ENCODE assay signal across 20 cellular contexts in genomic region chr2:46902465-46902864, GRCh38. TPM values are rescaled to one million over a fixed set of nuclear protein-coding genes. Genes with fewer than 3 reads are reported as not detected.
DNase-seq lines count a peak whose midpoint lies in the region; ATAC-seq, FAIRE-seq and TF ChIP-seq lines count a peak whose summit lies in the region.
"Had no signal": no experiment of that assay in that cellular context is flagged by ENCODE, and none has a peak within 500 bp of the region (broad histone marks: within the 10 kb centered on the region; RNA-seq: fewer than 3 reads in every experiment).

No MANE protein-coding gene starts in this region.

- H3K27ac Mint-ChIP-seq in activated CD4-positive, alpha-beta T cell treated with anti-CD3 and anti-CD28 coated beads for 36 hours, result peak overlapping the region; percentile 3
- peak overlapping the region; percentile 10 for H3K27ac Mint-ChIP-seq in astrocyte (ENCODE audit: unreplicated experiment)
- H3K27ac Mint-ChIP-seq in activated T-helper 1 cell treated with anti-CD3 and anti-CD28 coated beads, Interleukin-12 subunit alpha, Interleukin-12 subunit beta, Interleukin-2, Interleukin-4 antibody, amounts not matched to agents 30 ng/mL and 10 ng/mL and 1 ng/mL, durations not matched to agents 14 hours and 24 hours and 36 hours, result no peak overlapping the region
- H3K27ac Mint-ChIP-seq: H9 had no signal

- TF ChIP-seq CTCF in astrocyte (IDR thresholded peaks at IDR 0.05; ENCODE audit: insufficient read depth, low read depth, low read length), result no peak
- no peak for TF ChIP-seq CTCF in smooth muscle cell (IDR thresholded peaks at IDR 0.05; ENCODE audit: borderline replicate concordance, insufficient read depth, poor library complexity, severe bottlenecking)
- no peak for TF ChIP-seq CTCF in coronary artery (IDR thresholded peaks at IDR 0.05)

- H3K36me3 Mint-ChIP-seq in activated CD4-positive, alpha-beta T cell treated with anti-CD3 and anti-CD28 coated beads for 36 hours (ENCODE audit: low read depth), result peaks cover 29% of the 10 kb centered on the region
- H3K36me3 Mint-ChIP-seq in astrocyte (ENCODE audit: low read depth, unreplicated experiment), result peaks cover 20% of the 10 kb centered on the region
- H3K36me3 Mint-ChIP-seq in activated T-helper 1 cell treated with anti-CD3 and anti-CD28 coated beads, Interleukin-12 subunit alpha, Interleukin-12 subunit beta, Interleukin-2, Interleukin-4 antibody, amounts not matched to agents 30 ng/mL and 10 ng/mL and 1 ng/mL, durations not matched to agents 14 hours and 24 hours and 36 hours (ENCODE audit: low read depth), result peaks cover 33% of the 10 kb centered on the region

- H3K4me3 Mint-ChIP-seq in activated CD4-positive, alpha-beta T cell treated with anti-CD3 and anti-CD28 coated beads for 36 hours, result no peak overlapping the region
- no peak overlapping the region for H3K4me3 Mint-ChIP-seq in astrocyte (ENCODE audit: unreplicated experiment)
- H3K4me3 Mint-ChIP-seq in activated T-helper 1 cell treated with anti-CD3 and anti-CD28 coated beads, Interleukin-12 subunit alpha, Interleukin-12 subunit beta, Interleukin-2, Interleukin-4 antibody, amounts not matched to agents 30 ng/mL and 10 ng/mL and 1 ng/mL, durations not matched to agents 14 hours and 24 hours and 36 hours, result no peak overlapping the region
- H3K4me3 Mint-ChIP-seq: CD14-positive monocyte, H9 had no signal

- no peaks in the 10 kb centered on the region for H3K9me3 ChIP-seq in astrocyte (ENCODE audit: insufficient read depth, low read depth, low read length)
- H3K9me3 ChIP-seq in smooth muscle cell (replicated peaks; ENCODE audit: low read depth), result no peaks in the 10 kb centered on the region

- H3K27me3 Mint-ChIP-seq in activated CD4-positive, alpha-beta T cell treated with anti-CD3 and anti-CD28 coated beads for 36 hours, result no peaks in the 10 kb centered on the region
- H3K27me3 Mint-ChIP-seq in astrocyte (ENCODE audit: low read depth, unreplicated experiment), result no peaks in the 10 kb centered on the region
- H3K27me3 Mint-ChIP-seq in activated T-helper 1 cell treated with anti-CD3 and anti-CD28 coated beads, Interleukin-12 subunit alpha, Interleukin-12 subunit beta, Interleukin-2, Interleukin-4 antibody, amounts not matched to agents 30 ng/mL and 10 ng/mL and 1 ng/mL, durations not matched to agents 14 hours and 24 hours and 36 hours (ENCODE audit: insufficient read depth), result no peaks in the 10 kb centered on the region

- H3K27me3 ChIP-seq in astrocyte (ENCODE audit: insufficient read depth, low read length), result no peaks in the 10 kb centered on the region
- H3K27me3 ChIP-seq in smooth muscle cell (ENCODE audit: low read depth), result no peaks in the 10 kb centered on the region

- H3K4me2 ChIP-seq in astrocyte (ENCODE audit: low read length) (no peak overlapping the region), smooth muscle cell (no peak overlapping the region)

- H4K20me1 ChIP-seq in astrocyte (ENCODE audit: insufficient read depth, low read length) (peaks cover 36% of the 10 kb centered on the region), smooth muscle cell (ENCODE audit: low read depth) (peaks cover 27% of the 10 kb centered on the region)

- H3K4me1 Mint-ChIP-seq in activated CD4-positive, alpha-beta T cell treated with anti-CD3 and anti-CD28 coated beads for 36 hours, result no peaks in the 10 kb centered on the region
- peaks cover 12% of the 10 kb centered on the region for H3K4me1 Mint-ChIP-seq in astrocyte (ENCODE audit: low read depth, unreplicated experiment)
- no peaks in the 10 kb centered on the region for H3K4me1 Mint-ChIP-seq in activated T-helper 1 cell treated with anti-CD3 and anti-CD28 coated beads, Interleukin-12 subunit alpha, Interleukin-12 subunit beta, Interleukin-2, Interleukin-4 antibody, amounts not matched to agents 30 ng/mL and 10 ng/mL and 1 ng/mL, durations not matched to agents 14 hours and 24 hours and 36 hours (ENCODE audit: low read depth)

- ATAC-seq in activated CD4-positive, alpha-beta T cell treated with anti-CD3 and anti-CD28 coated beads for 36 hours, result no peak
- ATAC-seq: GM12878 had no signal

- H3K79me2 ChIP-seq in astrocyte (ENCODE audit: insufficient read depth, low read length) (peaks cover 18% of the 10 kb centered on the region), smooth muscle cell (ENCODE audit: low read depth) (no peaks in the 10 kb centered on the region)

- POLR2A ChIA-PET in activated CD4-positive, alpha-beta T cell treated with anti-CD3 and anti-CD28 coated beads for 36 hours (lab: Charles Lee), result no interaction called here

- H3K9ac ChIP-seq in astrocyte (ENCODE audit: low read length) (no peak overlapping the region), smooth muscle cell (ENCODE audit: low read depth) (no peak overlapping the region)

- H3K27ac ChIP-seq in astrocyte (ENCODE audit: low read depth, low read length), result no peak overlapping the region
- no peak overlapping the region for H3K27ac ChIP-seq in smooth muscle cell (ENCODE audit: low read depth)
- no peak overlapping the region for H3K27ac ChIP-seq in coronary artery
- H3K27ac ChIP-seq: 22Rv1 had no signal

- DNase-seq in activated CD4-positive, alpha-beta T cell treated with anti-CD3 and anti-CD28 coated beads for 36 hours, result no peak
- DNase-seq in activated CD4-positive, alpha-beta T cell treated with anti-CD3 and anti-CD28 coated beads, Interleukin-2, amount 50 U/mL, for 48 hours, result no peak
- no peak for DNase-seq in astrocyte (ENCODE audit: low read depth)
- DNase-seq in myocyte (ENCODE audit: low read depth), result peak; percentile 25
- DNase-seq in NCI-H1417 (lab: John Stamatoyannopoulos, UW), result no peak
- DNase-seq in smooth muscle cell (lab: John Stamatoyannopoulos, UW; ENCODE audit: unreplicated experiment), result no peak
- DNase-seq in activated T-helper 1 cell treated with anti-CD3 and anti-CD28 coated beads, Interleukin-12 subunit alpha, Interleukin-12 subunit beta, Interleukin-2, Interleukin-4 antibody, amounts not matched to agents 30 ng/mL and 10 ng/mL and 1 ng/mL, durations not matched to agents 14 hours and 24 hours and 36 hours (ENCODE audit: low spot score), result no peak
- no peak for DNase-seq in coronary artery (ENCODE audit: low spot score)
- DNase-seq: ACHN, COR-L47, DND-41, H9, NCI-H1417 treated with DMSO at 0.1 percent for 48 hours, NCI-H187, NCI-H446 treated with DMSO at 0.1 percent for 48 hours, NCI-H526 treated with DMSO at 0.1 percent for 48 hours, Right ventricle myocardium superior had no signal

- intact Hi-C loops in activated CD4-positive, alpha-beta T cell treated with anti-CD3 and anti-CD28 coated beads for 36 hours (cut with DNase I, micrococcal nuclease), result no loop called here
- intact Hi-C loops in activated T-helper 1 cell treated with anti-CD3 and anti-CD28 coated beads, Interleukin-12 subunit alpha, Interleukin-12 subunit beta, Interleukin-2, Interleukin-4 antibody, amounts not matched to agents 30 ng/mL and 10 ng/mL and 1 ng/mL, durations not matched to agents 14 hours and 24 hours and 36 hours (cut with micrococcal nuclease), result no loop called here

- H3F3A ChIP-seq in smooth muscle cell (ENCODE audit: low read depth), result no peaks in the 10 kb centered on the region

- H2AFZ ChIP-seq in astrocyte (ENCODE audit: low read depth, low read length), result no peak overlapping the region
- H2AFZ ChIP-seq in smooth muscle cell (ENCODE audit: low read depth), result no peak overlapping the region

- FAIRE-seq in astrocyte (lab: Jason Lieb, UNC), result no peak
- FAIRE-seq: GM12878 had no signal

- no peaks in the 10 kb centered on the region for H3K9me3 Mint-ChIP-seq in activated CD4-positive, alpha-beta T cell treated with anti-CD3 and anti-CD28 coated beads for 36 hours (ENCODE audit: low read depth)
- H3K9me3 Mint-ChIP-seq in astrocyte (ENCODE audit: unreplicated experiment), result no peaks in the 10 kb centered on the region
- no peaks in the 10 kb centered on the region for H3K9me3 Mint-ChIP-seq in activated T-helper 1 cell treated with anti-CD3 and anti-CD28 coated beads, Interleukin-12 subunit alpha, Interleukin-12 subunit beta, Interleukin-2, Interleukin-4 antibody, amounts not matched to agents 30 ng/mL and 10 ng/mL and 1 ng/mL, durations not matched to agents 14 hours and 24 hours and 36 hours
- H3K9me3 Mint-ChIP-seq: H9 had no signal

- no peaks in the 10 kb centered on the region for H3K4me1 ChIP-seq in astrocyte (ENCODE audit: insufficient read depth, low read length)
- H3K4me1 ChIP-seq in smooth muscle cell (ENCODE audit: low read depth), result no peaks in the 10 kb centered on the region

- CTCF ChIA-PET in activated CD4-positive, alpha-beta T cell treated with anti-CD3 and anti-CD28 coated beads for 36 hours (lab: Charles Lee), result no interaction called here

- H3K36me3 ChIP-seq in astrocyte (ENCODE audit: insufficient read depth, low read length) (peaks cover 22% of the 10 kb centered on the region), smooth muscle cell (ENCODE audit: low read depth) (peaks cover 8% of the 10 kb centered on the region)

- H3K4me3 ChIP-seq in astrocyte (ENCODE audit: insufficient read depth, low read depth, low read length) (no peak overlapping the region), smooth muscle cell (no peak overlapping the region), coronary artery (no peak overlapping the region)
- H3K4me3 ChIP-seq: GM12878 had no signal

RNA-seq across cellular contexts. Expression of gene MCFD2, which starts 13.1 kb away (rescaled TPM):
- total RNA-seq in activated CD4-positive, alpha-beta T cell treated with anti-CD3 and anti-CD28 coated beads for 36 hours, result 10 to 100 TPM; 40.5 to 42.0 TPM
- total RNA-seq in astrocyte, result 161 and 165 TPM in 2 replicates
- 51.8 and 66.7 TPM in 2 replicates for total RNA-seq in myocyte
- polyA plus RNA-seq in myocyte (2012), result 63.8 TPM
- total RNA-seq in smooth muscle cell, result 167 and 232 TPM in 2 replicates
- polyA plus RNA-seq in smooth muscle cell, result 100 and 107 TPM in 2 replicates
- 48.8 and 51.0 TPM in 2 replicates for total RNA-seq in activated T-helper 1 cell treated with anti-CD3 and anti-CD28 coated beads, Interleukin-12 subunit alpha, Interleukin-12 subunit beta, Interleukin-2, Interleukin-4 antibody, amounts not matched to agents 30 ng/mL and 10 ng/mL and 1 ng/mL, durations not matched to agents 14 hours and 24 hours and 36 hours

RNA-seq across cellular contexts. Expression of gene TTC7A, which starts 38.6 kb away (rescaled TPM):
- total RNA-seq in activated CD4-positive, alpha-beta T cell treated with anti-CD3 and anti-CD28 coated beads for 36 hours, result 10 to 100 TPM; 46.5 to 50.1 TPM
- total RNA-seq in astrocyte, result 13.1 and 16.4 TPM in 2 replicates
- total RNA-seq in myocyte, result 4.4 and 8.0 TPM in 2 replicates
- polyA plus RNA-seq in myocyte (2012), result 16.1 TPM
- total RNA-seq in smooth muscle cell, result 10.2 and 10.6 TPM in 2 replicates
- 10.1 and 12.8 TPM in 2 replicates for polyA plus RNA-seq in smooth muscle cell
- total RNA-seq in activated T-helper 1 cell treated with anti-CD3 and anti-CD28 coated beads, Interleukin-12 subunit alpha, Interleukin-12 subunit beta, Interleukin-2, Interleukin-4 antibody, amounts not matched to agents 30 ng/mL and 10 ng/mL and 1 ng/mL, durations not matched to agents 14 hours and 24 hours and 36 hours, result 72.5 and 77.2 TPM in 2 replicates
